In the genomic region with DNA sequence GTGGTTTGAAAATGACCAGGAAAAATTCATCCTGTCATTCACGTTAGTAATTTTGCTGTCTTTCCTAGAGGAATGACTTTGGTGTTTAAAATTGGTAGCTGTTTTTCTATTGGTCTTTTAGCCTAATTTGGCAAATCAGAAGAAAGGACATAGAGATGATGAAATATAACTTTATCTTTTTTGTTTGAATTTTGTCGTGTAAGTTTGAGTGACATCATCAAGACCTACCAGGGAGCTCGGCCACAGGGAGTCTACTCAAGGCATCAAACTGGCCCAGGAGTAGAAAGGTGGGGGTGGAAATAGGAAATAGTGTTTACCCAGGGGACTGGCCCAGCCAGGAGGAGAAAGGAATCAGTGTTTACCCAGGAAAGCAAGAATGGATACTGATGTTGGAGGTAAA, we compare ENCODE assay signal across 18 cellular contexts. TPM values are rescaled to one million over a fixed set of nuclear protein-coding genes. Genes with fewer than 3 reads are reported as not detected.
DNase-seq lines count a peak whose midpoint lies in the region; ATAC-seq and TF ChIP-seq lines count a peak whose summit lies in the region.
"Had no signal": no experiment of that assay in that cellular context is flagged by ENCODE, and none has a peak within 500 bp of the region (broad histone marks: within the 10 kb centered on the region; RNA-seq: fewer than 3 reads in every experiment).

No MANE protein-coding gene starts in this region.

- H3K27ac ChIP-seq in H9 (ENCODE audit: insufficient read length, low read depth, low read length) = no peak overlapping the region
- H3K27ac ChIP-seq: BLaER1, C4-2B, GM23248 had no signal

- no peak overlapping the region for H3T11ph ChIP-seq in H9 (ENCODE audit: low read length)

- no peak overlapping the region for H4K8ac ChIP-seq in H9 (replicated peaks; ENCODE audit: insufficient read length, low read depth, low read length)

- H2BK20ac ChIP-seq in H9 (ENCODE audit: low read depth, low read length, poor library complexity, severe bottlenecking) = no peak overlapping the region

- WGBS in H9 (ENCODE audit: extremely low coverage, insufficient read length, low lambda C conversion rate) = no CpG with 5 or more reads among the region's 3 CpGs

- no peak overlapping the region for H3K56ac ChIP-seq in H9 (ENCODE audit: insufficient read length, low read depth, low read length)

- no peak overlapping the region for H2BK15ac ChIP-seq in H9 (ENCODE audit: low read depth, low read length)

- CTCF ChIA-PET in HEK293T (lab: Yijun Ruan, JAX) = no interaction called here

- no peak overlapping the region for H4K91ac ChIP-seq in H9 (ENCODE audit: insufficient read length, low read depth, low read length)

- H3K79me1 ChIP-seq in H9 (ENCODE audit: insufficient read depth, low read depth, low read length, poor library complexity, severe bottlenecking) = no peaks in the 10 kb centered on the region

- no peak overlapping the region for H2BK120ac ChIP-seq in H9 (ENCODE audit: low read depth, low read length, poor library complexity, severe bottlenecking)

- H2AK5ac ChIP-seq in H9 (ENCODE audit: insufficient read length, low read length) = no peak overlapping the region

- no peaks in the 10 kb centered on the region for H4K20me1 ChIP-seq in H9 (ENCODE audit: control insufficient read depth, insufficient read depth, insufficient read length)
- H4K20me1 ChIP-seq: BLaER1 had no signal

- H3K9me3 Mint-ChIP-seq in H9 (no peaks in the 10 kb centered on the region), endothelial cell (ENCODE audit: unreplicated experiment) (no peaks in the 10 kb centered on the region), type B pancreatic cell (peaks cover 4% of the 10 kb centered on the region)
- H3K9me3 Mint-ChIP-seq: CD8-positive, alpha-beta T cell had no signal

- H3K23me2 ChIP-seq in H9 (ENCODE audit: insufficient read length, low read depth, low read length, poor library complexity, severe bottlenecking) = no peaks in the 10 kb centered on the region

- TF ChIP-seq CTCF in H9 (conservative IDR thresholded peaks at IDR 0.05) (no peak), endothelial cell (IDR thresholded peaks at IDR 0.05; ENCODE audit: unreplicated experiment) (no peak), type B pancreatic cell (conservative IDR thresholded peaks at IDR 0.05) (no peak)

- H2BK5ac ChIP-seq in H9 (ENCODE audit: insufficient read length, low read length) = no peak overlapping the region

- no peaks in the 10 kb centered on the region; the same call in 1 of the 2 replicates for H3K4me1 ChIP-seq in H9 (ENCODE audit: insufficient read depth, low read length)
- H3K4me1 ChIP-seq: BLaER1, Caco-2 had no signal

- H2BK12ac ChIP-seq in H9 (ENCODE audit: insufficient read length, low read depth, low read length) = no peak overlapping the region

- ATAC-seq in HG03378 (IDR thresholded peaks at IDR 0.05; ENCODE audit: unreplicated experiment) (no peak), GM21526 (IDR thresholded peaks at IDR 0.05; ENCODE audit: low FRiP score, unreplicated experiment) (no peak)
- ATAC-seq: CD8-positive, alpha-beta T cell; HCT116 had no signal

- no peak overlapping the region for H3K23ac ChIP-seq in H9 (ENCODE audit: insufficient read length, low read depth, low read length)

- no peak overlapping the region for H3K9ac ChIP-seq in H9 (ENCODE audit: extremely low read depth, insufficient read length, low read length)
- H3K9ac ChIP-seq: BLaER1, GM23248 had no signal

- no peak overlapping the region for H4K5ac ChIP-seq in H9 (ENCODE audit: insufficient read length, low read depth, low read length)

- H3K9me3 ChIP-seq in H9 (ENCODE audit: control insufficient read depth, low read depth, low read length) = no peaks in the 10 kb centered on the region
- H3K9me3 ChIP-seq: BLaER1, Caco-2 had no signal

- DNase-seq in H9 (no peak), HEK293T (ENCODE audit: extremely low spot score) (no peak), endothelial cell (ENCODE audit: low spot score) (no peak), type B pancreatic cell (ENCODE audit: extremely low spot score, unreplicated experiment) (no peak)
- no peak for DNase-seq in activated CD4-positive, alpha-beta T cell treated with anti-CD3 and anti-CD28 coated beads, Interleukin-2, amount 50 U/mL, for 48 hours
- DNase-seq: Caco-2; CD4-positive, CD25-positive, alpha-beta regulatory T cell; CD8-positive, alpha-beta T cell; DMS153; DND-41; GM23248; H7 had no signal

- H3K4ac ChIP-seq in H9 (ENCODE audit: low read depth, low read length) = no peak overlapping the region

- H3K4me1 Mint-ChIP-seq in H9 (peaks cover 5 to 18% of the 10 kb centered on the region in 2 experiments), endothelial cell (ENCODE audit: unreplicated experiment) (peaks cover 9% of the 10 kb centered on the region), type B pancreatic cell (ENCODE audit: unreplicated experiment) (peaks cover 22% of the 10 kb centered on the region)
- H3K4me1 Mint-ChIP-seq: B cell; CD4-positive, CD25-positive, alpha-beta regulatory T cell had no signal

- H3K4me2 ChIP-seq in H9 (ENCODE audit: insufficient read depth, insufficient read length, low read length) = no peak overlapping the region
- H3K4me2 ChIP-seq: BLaER1 had no signal

- H3K27ac Mint-ChIP-seq in H9 (peak overlapping the region in 2 of 3 experiments; percentile 6 to 25; a peak in 2 of 7 replicates), endothelial cell (ENCODE audit: unreplicated experiment) (no peak overlapping the region), type B pancreatic cell (peak overlapping the region; percentile 30)
- H3K27ac Mint-ChIP-seq: B cell; CD4-positive, CD25-positive, alpha-beta regulatory T cell; CD8-positive, alpha-beta T cell had no signal

- H3K36me3 Mint-ChIP-seq in H9 (ENCODE audit: insufficient read depth in 1 of 3, low read depth in 3 of 3) (peaks cover 20 to 34% (median 31%) of the 10 kb centered on the region in 3 experiments; a peak in 6 of 7 replicates), endothelial cell (ENCODE audit: low read depth, unreplicated experiment) (peaks cover 20% of the 10 kb centered on the region), type B pancreatic cell (peaks cover 24% of the 10 kb centered on the region)

- no peak overlapping the region for H3K14ac ChIP-seq in H9 (ENCODE audit: insufficient read depth, low read length)

- POLR2A ChIA-PET in HEK293T (lab: Yijun Ruan, JAX) = interaction anchor here (0.8 kb wide), 1 partner anchor 25 kb away, joined by 3 read pairs; no protein-coding TSS in a partner anchor

- H3K27me3 Mint-ChIP-seq in H9 (ENCODE audit: low read depth) (no peaks in the 10 kb centered on the region), endothelial cell (ENCODE audit: unreplicated experiment) (peaks cover 4% of the 10 kb centered on the region), type B pancreatic cell (no peaks in the 10 kb centered on the region)

- H3K18ac ChIP-seq in H9 (ENCODE audit: insufficient read length, low read depth, low read length) = no peak overlapping the region

- no peaks in the 10 kb centered on the region for H3K27me3 ChIP-seq in H9 (ENCODE audit: insufficient read depth, low read length)
- H3K27me3 ChIP-seq: BLaER1 had no signal

- H3K79me2 ChIP-seq in H9 (ENCODE audit: insufficient read depth, low read length) = no peaks in the 10 kb centered on the region

- H2AFZ ChIP-seq in H9 (ENCODE audit: low read length) = no peak overlapping the region
- H2AFZ ChIP-seq: GM23248 had no signal

- no peak overlapping the region for H3K4me3 Mint-ChIP-seq in H9
- H3K4me3 Mint-ChIP-seq in endothelial cell (ENCODE audit: unreplicated experiment) = peak overlapping the region; percentile 2
- H3K4me3 Mint-ChIP-seq in type B pancreatic cell = no peak overlapping the region
- H3K4me3 Mint-ChIP-seq: B cell; CD8-positive, alpha-beta T cell had no signal

TF ChIP-seq in HEK293T, 16 proteins besides CTCF, POLR2A, EP300 and RAD21:
- no peak for TF ChIP-seq FOXM1 (IDR thresholded peaks at IDR 0.05; ENCODE audit: borderline replicate concordance)
- TF ChIP-seq, protein P1, sequence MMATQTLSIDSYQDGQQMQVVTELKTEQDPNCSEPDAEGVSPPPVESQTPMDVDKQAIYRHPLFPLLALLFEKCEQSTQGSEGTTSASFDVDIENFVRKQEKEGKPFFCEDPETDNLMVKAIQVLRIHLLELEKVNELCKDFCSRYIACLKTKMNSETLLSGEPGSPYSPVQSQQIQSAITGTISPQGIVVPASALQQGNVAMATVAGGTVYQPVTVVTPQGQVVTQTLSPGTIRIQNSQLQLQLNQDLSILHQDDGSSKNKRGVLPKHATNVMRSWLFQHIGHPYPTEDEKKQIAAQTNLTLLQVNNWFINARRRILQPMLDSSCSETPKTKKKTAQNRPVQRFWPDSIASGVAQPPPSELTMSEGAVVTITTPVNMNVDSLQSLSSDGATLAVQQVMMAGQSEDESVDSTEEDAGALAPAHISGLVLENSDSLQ (IDR thresholded peaks at IDR 0.05) = peak; percentile 11; the same call in 1 of the 2 replicates

RNA-seq across cellular contexts. Expression of a gene that starts 21.0 kb away (rescaled TPM):
- 46.6 and 46.8 TPM in 2 replicates for total RNA-seq in H9 (2021)
- 147 TPM for total RNA-seq in endothelial cell (ENCODE audit: unreplicated experiment)
- total RNA-seq in type B pancreatic cell (ENCODE audit: low replicate concordance) = 111 and 159 TPM in 2 replicates

RNA-seq across cellular contexts. Expression of a gene that starts 24.8 kb away (rescaled TPM):
- total RNA-seq in H9 (2021) (43.4 and 47.1 TPM in 2 replicates), endothelial cell (ENCODE audit: unreplicated experiment) (147 TPM), type B pancreatic cell (ENCODE audit: low replicate concordance) (73.5 and 89.2 TPM in 2 replicates)
- total RNA-seq: GM23248 had no signal
